In genomic region chr15:64379216-64379960, GRCh38 we compare ENCODE assay signal across 12 cellular contexts. TPM values are rescaled to one million over a fixed set of nuclear protein-coding genes. Genes with fewer than 3 reads are reported as not detected.
A peak's percentile ranks its signal among the peaks of the same experiment; 100 is the strongest.
DNase-seq lines count a peak whose midpoint lies in the region; ATAC-seq and TF ChIP-seq lines count a peak whose summit lies in the region.
"Had no signal": no experiment of that assay in that cellular context is flagged by ENCODE, and none has a peak within 500 bp of the region (broad histone marks: within the 10 kb centered on the region; RNA-seq: fewer than 3 reads in every experiment).

No MANE protein-coding gene starts in this region.

- peak overlapping the region; percentile 88 for H3K4me3 ChIP-seq in PC-3 (ENCODE audit: low read length)
- H3K4me3 ChIP-seq in epithelial cell of proximal tubule (ENCODE audit: low read depth, low read length) = peak overlapping the region; percentile 20
- H3K4me3 ChIP-seq in left lung = no peak overlapping the region

- H3K27ac Mint-ChIP-seq in stimulated activated naive CD8-positive, alpha-beta T cell treated with anti-CD3 and anti-CD28 coated beads, Interleukin-15, Interleukin-2, amounts not matched to agents 100 ng/mL and 50 ng/mL, for 24 hours = no peak overlapping the region

- no peak for DNase-seq in stimulated activated naive CD8-positive, alpha-beta T cell treated with anti-CD3 and anti-CD28 coated beads, Interleukin-15, Interleukin-2, amounts not matched to agents 100 U/mL and 50 U/mL, for 24 hours
- DNase-seq in PC-3 = no peak
- no peak for DNase-seq in epithelial cell of proximal tubule (ENCODE audit: low read depth)
- no peak for DNase-seq in left lung
- DNase-seq in LoVo (ENCODE audit: low spot score) = no peak
- no peak for DNase-seq in activated gamma-delta T cell treated with Interleukin-2 at 50 U/mL for 16 hours
- DNase-seq: DMS53, NCI-H1930, transverse colon had no signal

- H3K27me3 ChIP-seq in PC-3 (ENCODE audit: low read length) = no peaks in the 10 kb centered on the region
- H3K27me3 ChIP-seq in left lung = no peaks in the 10 kb centered on the region
- H3K27me3 ChIP-seq: foreskin keratinocyte, transverse colon had no signal

- CTCF ChIA-PET in PC-3 (lab: Charles Lee) = interaction anchor here (0.7 kb wide), 1 partner anchor 16 kb away, joined by 3 read pairs; no protein-coding TSS in a partner anchor

- H3K36me3 ChIP-seq in PC-3 (ENCODE audit: low read depth, low read length) = peaks cover 4% of the 10 kb centered on the region; the same call in 1 of the 2 replicates
- H3K36me3 ChIP-seq in left lung = no peaks in the 10 kb centered on the region
- H3K36me3 ChIP-seq: transverse colon had no signal

- peaks cover 18% of the 10 kb centered on the region for H3K4me1 Mint-ChIP-seq in stimulated activated naive CD8-positive, alpha-beta T cell treated with anti-CD3 and anti-CD28 coated beads, Interleukin-15, Interleukin-2, amounts not matched to agents 100 ng/mL and 50 ng/mL, for 24 hours (ENCODE audit: low read depth)

- POLR2A ChIA-PET in PC-3 (lab: Charles Lee; ENCODE audit: unreplicated experiment) = no interaction called here

- TF ChIP-seq CTCF in PC-3 (conservative IDR thresholded peaks at IDR 0.05; ENCODE audit: low read depth, low read length) (no peak), epithelial cell of proximal tubule (conservative IDR thresholded peaks at IDR 0.05; ENCODE audit: low read depth, low read length) (no peak), left lung (IDR thresholded peaks at IDR 0.05) (no peak)

- H3K9me3 ChIP-seq in PC-3 (ENCODE audit: low read length) = no peaks in the 10 kb centered on the region
- no peaks in the 10 kb centered on the region for H3K9me3 ChIP-seq in left lung
- H3K9me3 ChIP-seq: transverse colon had no signal

- H3K9me2 ChIP-seq in PC-3 (replicated peaks; ENCODE audit: low read length) = no peaks in the 10 kb centered on the region

- no TSS peak for BruUV-seq in PC-3 (replicated peaks; lab: Mats Ljungman, UMichigan)

- H3K27me3 Mint-ChIP-seq in stimulated activated naive CD8-positive, alpha-beta T cell treated with anti-CD3 and anti-CD28 coated beads, Interleukin-15, Interleukin-2, amounts not matched to agents 100 ng/mL and 50 ng/mL, for 24 hours = no peaks in the 10 kb centered on the region

- no peaks in the 10 kb centered on the region for H4K20me1 ChIP-seq in PC-3 (ENCODE audit: low read length)

- no peak overlapping the region for H2AFZ ChIP-seq in PC-3 (ENCODE audit: low read length)

- H3K27ac ChIP-seq in PC-3 (ENCODE audit: low read length) = no peak overlapping the region
- no peak overlapping the region for H3K27ac ChIP-seq in left lung
- H3K27ac ChIP-seq: foreskin keratinocyte, transverse colon had no signal

- no peaks in the 10 kb centered on the region for H3F3A ChIP-seq in PC-3 (ENCODE audit: low read length, unreplicated experiment)

- H3K4me1 ChIP-seq in PC-3 (ENCODE audit: insufficient read depth, low read length) (no peaks in the 10 kb centered on the region; the same call in 1 of the 2 replicates), left lung (peaks cover 0 to 17% of the 10 kb centered on the region in 2 donors)

- no peak for ATAC-seq in stimulated activated naive CD8-positive, alpha-beta T cell treated with anti-CD3 and anti-CD28 coated beads, Interleukin-15, Interleukin-2, amounts not matched to agents 100 U/mL and 50 U/mL, for 24 hours
- no peak for ATAC-seq in PC-3
- ATAC-seq in GM18498 (IDR thresholded peaks at IDR 0.05; ENCODE audit: unreplicated experiment) = no peak
- ATAC-seq in left lung = no peak
- ATAC-seq: foreskin keratinocyte had no signal

- H3K4me3 Mint-ChIP-seq in stimulated activated naive CD8-positive, alpha-beta T cell treated with anti-CD3 and anti-CD28 coated beads, Interleukin-15, Interleukin-2, amounts not matched to agents 100 ng/mL and 50 ng/mL, for 24 hours = peak overlapping the region; percentile 87

- no peaks in the 10 kb centered on the region for H3K9me3 Mint-ChIP-seq in stimulated activated naive CD8-positive, alpha-beta T cell treated with anti-CD3 and anti-CD28 coated beads, Interleukin-15, Interleukin-2, amounts not matched to agents 100 ng/mL and 50 ng/mL, for 24 hours

- H3K4me2 ChIP-seq in PC-3 (ENCODE audit: low read length) = peak overlapping the region; percentile 96

- intact Hi-C loops in PC-3 (cut with micrococcal nuclease) = no loop called here
- intact Hi-C loops in left lung (cut with DNase I) = no loop called here

- peaks cover 31% of the 10 kb centered on the region for H3K79me2 ChIP-seq in PC-3 (ENCODE audit: low read length)

- H3K36me3 Mint-ChIP-seq in stimulated activated naive CD8-positive, alpha-beta T cell treated with anti-CD3 and anti-CD28 coated beads, Interleukin-15, Interleukin-2, amounts not matched to agents 100 ng/mL and 50 ng/mL, for 24 hours (ENCODE audit: low read depth) = peaks cover 16% of the 10 kb centered on the region

- peak overlapping the region; percentile 88; the same call in 1 of the 2 replicates for H3K9ac ChIP-seq in PC-3 (ENCODE audit: low read length)

RNA-seq across cellular contexts. Expression of gene PCLAF, which starts 1.9 kb away (rescaled TPM):
- total RNA-seq in PC-3 (2014; rRNA removed) (34.7 and 52.4 TPM in 2 replicates), epithelial cell of proximal tubule (65.5 and 107 TPM in 2 replicates), left lung (10 to 100 TPM; 12.3 to 14.9 TPM)

RNA-seq across cellular contexts. Expression of gene TRIP4, which starts 8.2 kb away (rescaled TPM):
- total RNA-seq in PC-3 (2014; rRNA removed) (6.0 and 11.9 TPM in 2 replicates), epithelial cell of proximal tubule (6.7 and 9.4 TPM in 2 replicates), left lung (10 to 100 TPM; 23.0 to 24.6 TPM)

RNA-seq across cellular contexts. Expression of gene CSNK1G1, which starts 23.4 kb away (rescaled TPM):
- 7.8 and 9.8 TPM in 2 replicates for total RNA-seq in PC-3 (2014; rRNA removed)
- 12.0 and 12.3 TPM in 2 replicates for total RNA-seq in epithelial cell of proximal tubule
- 10 to 100 TPM; 20.3 to 21.3 TPM for total RNA-seq in left lung

Comparison
In these comparisons a context has a peak if more than half of its experiments do, and no peak if none do; other contexts are left out.
1. H3K4me3 ChIP-seq: peak in PC-3 (single experiment) and epithelial cell of proximal tubule (single experiment); none in left lung (0 of 2).